Comparison of ENCODE assay signal across 1 cellular context in the genomic region with DNA sequence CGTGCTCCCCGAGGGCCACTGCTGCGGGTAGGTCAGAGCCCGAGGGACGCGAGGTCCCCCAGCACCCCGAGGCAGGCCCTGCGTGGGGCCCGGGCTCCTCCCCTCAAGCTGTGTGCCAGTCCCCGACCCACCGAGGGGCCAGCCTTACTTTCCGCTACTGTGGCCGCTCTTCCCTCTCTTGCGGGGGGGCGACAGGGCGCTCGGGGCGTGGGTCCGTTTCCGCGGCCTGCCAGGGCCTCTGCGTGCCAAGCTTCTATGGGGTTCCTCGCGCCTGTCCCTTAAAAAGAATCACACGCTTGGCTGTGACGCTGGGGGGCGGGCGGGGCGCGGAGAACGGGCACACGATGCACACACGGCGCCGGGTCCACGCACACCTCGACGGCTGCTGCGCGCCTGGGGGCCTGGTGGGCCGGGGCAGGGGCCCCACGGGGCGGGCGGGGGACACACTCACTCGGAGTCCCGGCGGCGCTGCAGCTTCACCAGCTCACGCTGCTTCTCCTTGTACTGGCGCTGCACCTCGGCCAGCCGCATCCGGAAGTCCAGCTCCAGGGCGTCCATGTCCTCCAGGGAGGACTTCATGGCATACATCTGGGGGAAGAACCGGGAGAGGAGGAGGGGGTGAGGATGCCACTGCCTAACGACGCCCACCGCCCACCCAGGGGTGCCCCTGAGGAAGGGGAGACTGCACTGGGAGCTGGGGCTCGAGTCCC.
TF ChIP-seq lines count a peak whose summit lies in the region.

No MANE protein-coding gene starts in this region.

TF ChIP-seq in HepG2, 621 proteins besides CTCF, POLR2A, EP300 and RAD21 (continued from another document):
- TF ChIP-seq GFI1 (CRISPR knock-in tag; IDR thresholded peaks at IDR 0.05; ENCODE audit: borderline replicate concordance) (no peak), KDM1A (CRISPR knock-in tag; IDR thresholded peaks at IDR 0.05) (no peak), ZNF749 (CRISPR knock-in tag; IDR thresholded peaks at IDR 0.05; ENCODE audit: borderline replicate concordance) (no peak)
